ENCODE assay signal across 16 cellular contexts in genomic region chr7:66700633-66701131, GRCh38. TPM values are rescaled to one million over a fixed set of nuclear protein-coding genes. Genes with fewer than 3 reads are reported as not detected.
DNase-seq lines count a peak whose midpoint lies in the region; ATAC-seq and TF ChIP-seq lines count a peak whose summit lies in the region.
"Had no signal": no experiment of that assay in that cellular context is flagged by ENCODE, and none has a peak within 500 bp of the region (broad histone marks: within the 10 kb centered on the region; RNA-seq: fewer than 3 reads in every experiment).

No MANE protein-coding gene starts in this region.

- H3K9ac ChIP-seq in neuronal stem cell (ENCODE audit: low read depth, low read length, poor library complexity) = no peak overlapping the region

- 92 to 97% methylated on average over 5 to 7 of the region's 7 CpGs for WGBS in body of pancreas, 2 donors
- no CpG with 5 or more reads among the region's 7 CpGs for WGBS in neuronal stem cell (ENCODE audit: extremely low coverage in 2 of 2, insufficient read length in 2 of 2, insufficient replicate concordance in 1 of 2), 2 donors

- no peak overlapping the region for H2BK5ac ChIP-seq in neuronal stem cell (ENCODE audit: low read length)

- TF ChIP-seq CTCF in GM20000 (IDR thresholded peaks at IDR 0.05; ENCODE audit: extremely low read depth, missing control alignments) (no peak), body of pancreas (IDR thresholded peaks at IDR 0.05) (no peak), thoracic aorta (IDR thresholded peaks at IDR 0.05) (no peak), breast epithelium (IDR thresholded peaks at IDR 0.05) (no peak)

- H2BK12ac ChIP-seq in neuronal stem cell (ENCODE audit: low read length) = no peak overlapping the region

- DNase-seq in GM20000 (ENCODE audit: low spot score) (peak; percentile 3), body of pancreas (no peak), neuronal stem cell (ENCODE audit: low spot score) (no peak), thoracic aorta (ENCODE audit: low spot score) (no peak), breast epithelium (ENCODE audit: low spot score in 2 of 2) (no peak), kidney tubule cell (ENCODE audit: low spot score) (no peak)
- DNase-seq: COR-L47, NCI-H1417, NCI-H1930, NCI-H2171 treated with DMSO at 0.1 percent for 48 hours, NCI-H510A, NCI-H82 had no signal

- H2AK5ac ChIP-seq in neuronal stem cell (ENCODE audit: low read depth, low read length) = peak overlapping the region; percentile 19

- H4K91ac ChIP-seq in neuronal stem cell (ENCODE audit: low read depth, low read length, poor library complexity) = no peak overlapping the region

- no peak overlapping the region for H3K4me3 ChIP-seq in body of pancreas
- no peak overlapping the region for H3K4me3 ChIP-seq in neuronal stem cell (ENCODE audit: low read length in 2 of 2)
- peak overlapping the region; percentile 61 for H3K4me3 ChIP-seq in thoracic aorta
- no peak overlapping the region for H3K4me3 ChIP-seq in breast epithelium
- H3K4me3 ChIP-seq: A549, HAP-1 had no signal

- no peaks in the 10 kb centered on the region for H3K4me1 ChIP-seq in body of pancreas
- H3K4me1 ChIP-seq in neuronal stem cell (ENCODE audit: control insufficient read depth in 2 of 2, insufficient read depth in 1 of 2, low read depth in 1 of 2, low read length in 2 of 2) = peaks cover 3 to 8% of the 10 kb centered on the region in 2 donors
- H3K4me1 ChIP-seq in thoracic aorta (ENCODE audit: control insufficient read depth in 1 of 2, low read depth in 2 of 2) = peaks cover 13 to 40% of the 10 kb centered on the region in 2 donors
- H3K4me1 ChIP-seq in breast epithelium = no peaks in the 10 kb centered on the region
- H3K4me1 ChIP-seq: A549, HAP-1 had no signal

- no peak overlapping the region for H3K4ac ChIP-seq in neuronal stem cell (ENCODE audit: low read length)

- TF ChIP-seq POLR2A in body of pancreas (IDR thresholded peaks at IDR 0.05) (no peak), breast epithelium (IDR thresholded peaks at IDR 0.05) (no peak)

- H3K36me3 ChIP-seq in body of pancreas (replicated peaks in 1 of 2; ENCODE audit: insufficient read depth in 1 of 2, low read depth in 2 of 2) (no peaks in the 10 kb centered on the region), neuronal stem cell (replicated peaks in 1 of 2; ENCODE audit: control insufficient read depth in 2 of 2, insufficient read depth in 2 of 2, low read length in 2 of 2) (peaks cover 0 to 6% of the 10 kb centered on the region in 2 donors), thoracic aorta (no peaks in the 10 kb centered on the region), breast epithelium (no peaks in the 10 kb centered on the region)
- H3K36me3 ChIP-seq: HAP-1 had no signal

- ATAC-seq in body of pancreas = peak; percentile 9
- ATAC-seq in thoracic aorta (ENCODE audit: insufficient number of reproducible peaks, low FRiP score, low read depth) = no peak
- no peak for ATAC-seq in GM18519 (IDR thresholded peaks at IDR 0.05; ENCODE audit: low FRiP score, unreplicated experiment)
- ATAC-seq in activated CD4-positive, CD25-positive, alpha-beta regulatory T cell treated with anti-CD3 and anti-CD28 coated beads, Interleukin-2, amount 50 U/mL, for 24 hours = no peak
- ATAC-seq: A549 had no signal

- no peaks in the 10 kb centered on the region for H3K79me1 ChIP-seq in neuronal stem cell (ENCODE audit: low read depth, low read length)

- no peak overlapping the region for H3K18ac ChIP-seq in neuronal stem cell (ENCODE audit: low read length)

- no peak overlapping the region for H2BK15ac ChIP-seq in neuronal stem cell (ENCODE audit: low read length)

- no peak overlapping the region for H3K23ac ChIP-seq in neuronal stem cell (ENCODE audit: low read depth, low read length, poor library complexity)

- H3K27me3 ChIP-seq in body of pancreas (no peaks in the 10 kb centered on the region), neuronal stem cell (ENCODE audit: control insufficient read depth in 3 of 3, insufficient read depth in 3 of 3, low read depth in 1 of 3, low read length in 3 of 3) (no peaks in the 10 kb centered on the region), thoracic aorta (replicated peaks; ENCODE audit: insufficient read depth) (no peaks in the 10 kb centered on the region), breast epithelium (no peaks in the 10 kb centered on the region)

- intact Hi-C loops in body of pancreas (cut with DNase I) = no loop called here
- intact Hi-C loops in breast epithelium (cut with DNase I; ENCODE audit: low total_unique reads) = no loop called here

- H2AFZ ChIP-seq in neuronal stem cell (ENCODE audit: low read length) = no peak overlapping the region

- H4K8ac ChIP-seq in neuronal stem cell (ENCODE audit: low read depth, low read length) = no peak overlapping the region

- H3K9me3 ChIP-seq in body of pancreas = no peaks in the 10 kb centered on the region
- H3K9me3 ChIP-seq in neuronal stem cell (replicated peaks in 1 of 2; ENCODE audit: control insufficient read depth in 2 of 2, insufficient read depth in 1 of 2, low read depth in 1 of 2, low read length in 2 of 2) = no peaks in the 10 kb centered on the region
- no peaks in the 10 kb centered on the region for H3K9me3 ChIP-seq in thoracic aorta
- H3K9me3 ChIP-seq in breast epithelium = no peaks in the 10 kb centered on the region
- H3K9me3 ChIP-seq: A549, HAP-1 had no signal

- H3K27ac ChIP-seq in body of pancreas = no peak overlapping the region
- no peak overlapping the region for H3K27ac ChIP-seq in neuronal stem cell (replicated peaks; ENCODE audit: low read length)
- peak overlapping the region; percentile 74 to 76 for H3K27ac ChIP-seq in thoracic aorta
- H3K27ac ChIP-seq in breast epithelium = no peak overlapping the region
- H3K27ac ChIP-seq: A549 had no signal

- H3K14ac ChIP-seq in neuronal stem cell (ENCODE audit: low read length) = no peak overlapping the region

- H2BK120ac ChIP-seq in neuronal stem cell (ENCODE audit: low read depth, low read length) = no peak overlapping the region

- H3K4me2 ChIP-seq in neuronal stem cell (ENCODE audit: insufficient read depth, low read length, poor library complexity, severe bottlenecking) = no peak overlapping the region
- H3K4me2 ChIP-seq: A549 had no signal

RNA-seq across cellular contexts. Expression of gene RABGEF1, which starts 39.9 kb away (rescaled TPM):
- total RNA-seq in body of pancreas = 10 to 100 TPM; 21.8 to 28.3 TPM
- polyA plus RNA-seq in neuronal stem cell (2013, experiment 1 of 2) = 10.4 TPM
- 9.9 TPM for polyA plus RNA-seq in neuronal stem cell (2013, experiment 2 of 2)
- total RNA-seq in thoracic aorta = 10 to 100 TPM; 34.9 to 42.0 TPM
- total RNA-seq in breast epithelium = 10 to 100 TPM; 33.4 to 44.9 (median 34.9) TPM

Comparison
In these comparisons a context has a peak if more than half of its experiments do, and no peak if none do; other contexts are left out.
1. H3K27ac ChIP-seq: peak in thoracic aorta (2 of 2); none in body of pancreas (0 of 4), neuronal stem cell (single experiment) and breast epithelium (0 of 2).